Comparison of ENCODE assay signal across 1 cellular context in the genomic region with DNA sequence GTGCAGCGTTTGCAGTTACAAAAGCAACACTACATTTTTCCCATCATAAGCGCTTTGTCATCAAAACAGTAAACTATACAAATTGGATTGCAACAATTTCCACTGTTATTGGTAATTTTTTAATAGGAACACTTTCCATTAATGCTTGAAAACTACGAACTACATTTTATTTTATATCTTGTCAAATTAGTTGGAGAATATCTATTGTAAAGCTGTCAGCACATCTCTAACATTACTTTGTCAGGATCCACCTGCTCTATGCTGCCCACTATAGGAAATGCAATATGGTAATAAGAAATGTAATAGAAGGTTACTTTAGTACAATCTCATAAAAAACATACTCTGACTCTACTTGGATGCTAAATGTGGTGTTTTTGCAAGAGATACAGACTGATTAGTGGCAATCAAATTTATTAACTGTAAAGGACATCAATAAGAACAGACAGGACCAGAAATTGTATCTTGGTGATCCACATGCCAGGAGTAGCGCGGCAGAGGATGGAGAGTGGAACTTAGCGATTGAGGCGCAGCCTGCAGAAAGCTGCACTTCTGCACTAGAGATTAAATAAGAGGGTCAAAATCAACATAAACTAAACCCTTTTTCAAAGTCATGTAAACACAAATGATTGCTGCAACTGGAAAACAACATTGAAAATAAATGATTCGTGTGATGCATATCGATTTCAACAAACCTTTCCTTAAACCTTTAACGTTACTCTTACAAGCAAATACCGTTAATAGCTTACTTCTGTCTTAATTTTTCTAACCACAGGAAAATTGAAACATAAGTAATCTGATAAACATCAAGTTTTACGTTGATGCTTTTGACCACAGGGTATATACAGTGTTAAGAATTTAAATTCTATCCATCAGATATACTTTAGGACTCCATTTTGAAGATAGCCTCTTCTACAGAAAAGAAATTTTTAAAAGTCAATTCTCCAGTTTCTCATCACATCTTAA.
A peak's percentile ranks its signal among the peaks of the same experiment; 100 is the strongest.
TF ChIP-seq lines count a peak whose summit lies in the region.

No MANE protein-coding gene starts in this region.

TF ChIP-seq in GM12878, 131 proteins besides CTCF, POLR2A, EP300 and RAD21 (continued from another document):
- TF ChIP-seq, protein P1, sequence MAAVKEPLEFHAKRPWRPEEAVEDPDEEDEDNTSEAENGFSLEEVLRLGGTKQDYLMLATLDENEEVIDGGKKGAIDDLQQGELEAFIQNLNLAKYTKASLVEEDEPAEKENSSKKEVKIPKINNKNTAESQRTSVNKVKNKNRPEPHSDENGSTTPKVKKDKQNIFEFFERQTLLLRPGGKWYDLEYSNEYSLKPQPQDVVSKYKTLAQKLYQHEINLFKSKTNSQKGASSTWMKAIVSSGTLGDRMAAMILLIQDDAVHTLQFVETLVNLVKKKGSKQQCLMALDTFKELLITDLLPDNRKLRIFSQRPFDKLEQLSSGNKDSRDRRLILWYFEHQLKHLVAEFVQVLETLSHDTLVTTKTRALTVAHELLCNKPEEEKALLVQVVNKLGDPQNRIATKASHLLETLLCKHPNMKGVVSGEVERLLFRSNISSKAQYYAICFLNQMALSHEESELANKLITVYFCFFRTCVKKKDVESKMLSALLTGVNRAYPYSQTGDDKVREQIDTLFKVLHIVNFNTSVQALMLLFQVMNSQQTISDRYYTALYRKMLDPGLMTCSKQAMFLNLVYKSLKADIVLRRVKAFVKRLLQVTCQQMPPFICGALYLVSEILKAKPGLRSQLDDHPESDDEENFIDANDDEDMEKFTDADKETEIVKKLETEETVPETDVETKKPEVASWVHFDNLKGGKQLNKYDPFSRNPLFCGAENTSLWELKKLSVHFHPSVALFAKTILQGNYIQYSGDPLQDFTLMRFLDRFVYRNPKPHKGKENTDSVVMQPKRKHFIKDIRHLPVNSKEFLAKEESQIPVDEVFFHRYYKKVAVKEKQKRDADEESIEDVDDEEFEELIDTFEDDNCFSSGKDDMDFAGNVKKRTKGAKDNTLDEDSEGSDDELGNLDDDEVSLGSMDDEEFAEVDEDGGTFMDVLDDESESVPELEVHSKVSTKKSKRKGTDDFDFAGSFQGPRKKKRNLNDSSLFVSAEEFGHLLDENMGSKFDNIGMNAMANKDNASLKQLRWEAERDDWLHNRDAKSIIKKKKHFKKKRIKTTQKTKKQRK (IDR thresholded peaks at IDR 0.05; ENCODE audit: low read depth, low read length), result no peak
- TF ChIP-seq, protein P2, sequence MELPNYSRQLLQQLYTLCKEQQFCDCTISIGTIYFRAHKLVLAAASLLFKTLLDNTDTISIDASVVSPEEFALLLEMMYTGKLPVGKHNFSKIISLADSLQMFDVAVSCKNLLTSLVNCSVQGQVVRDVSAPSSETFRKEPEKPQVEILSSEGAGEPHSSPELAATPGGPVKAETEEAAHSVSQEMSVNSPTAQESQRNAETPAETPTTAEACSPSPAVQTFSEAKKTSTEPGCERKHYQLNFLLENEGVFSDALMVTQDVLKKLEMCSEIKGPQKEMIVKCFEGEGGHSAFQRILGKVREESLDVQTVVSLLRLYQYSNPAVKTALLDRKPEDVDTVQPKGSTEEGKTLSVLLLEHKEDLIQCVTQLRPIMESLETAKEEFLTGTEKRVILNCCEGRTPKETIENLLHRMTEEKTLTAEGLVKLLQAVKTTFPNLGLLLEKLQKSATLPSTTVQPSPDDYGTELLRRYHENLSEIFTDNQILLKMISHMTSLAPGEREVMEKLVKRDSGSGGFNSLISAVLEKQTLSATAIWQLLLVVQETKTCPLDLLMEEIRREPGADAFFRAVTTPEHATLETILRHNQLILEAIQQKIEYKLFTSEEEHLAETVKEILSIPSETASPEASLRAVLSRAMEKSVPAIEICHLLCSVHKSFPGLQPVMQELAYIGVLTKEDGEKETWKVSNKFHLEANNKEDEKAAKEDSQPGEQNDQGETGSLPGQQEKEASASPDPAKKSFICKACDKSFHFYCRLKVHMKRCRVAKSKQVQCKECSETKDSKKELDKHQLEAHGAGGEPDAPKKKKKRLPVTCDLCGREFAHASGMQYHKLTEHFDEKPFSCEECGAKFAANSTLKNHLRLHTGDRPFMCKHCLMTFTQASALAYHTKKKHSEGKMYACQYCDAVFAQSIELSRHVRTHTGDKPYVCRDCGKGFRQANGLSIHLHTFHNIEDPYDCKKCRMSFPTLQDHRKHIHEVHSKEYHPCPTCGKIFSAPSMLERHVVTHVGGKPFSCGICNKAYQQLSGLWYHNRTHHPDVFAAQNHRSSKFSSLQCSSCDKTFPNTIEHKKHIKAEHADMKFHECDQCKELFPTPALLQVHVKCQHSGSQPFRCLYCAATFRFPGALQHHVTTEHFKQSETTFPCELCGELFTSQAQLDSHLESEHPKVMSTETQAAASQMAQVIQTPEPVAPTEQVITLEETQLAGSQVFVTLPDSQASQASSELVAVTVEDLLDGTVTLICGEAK (IDR thresholded peaks at IDR 0.05; ENCODE audit: borderline replicate concordance), result no peak
- peak; percentile 36; the same call in 1 of the 2 replicates for TF ChIP-seq SMC3 (IDR thresholded peaks at IDR 0.05; ENCODE audit: borderline replicate concordance, low read length)
